Comparison of ENCODE assay signal across 11 cellular contexts in the genomic region with DNA sequence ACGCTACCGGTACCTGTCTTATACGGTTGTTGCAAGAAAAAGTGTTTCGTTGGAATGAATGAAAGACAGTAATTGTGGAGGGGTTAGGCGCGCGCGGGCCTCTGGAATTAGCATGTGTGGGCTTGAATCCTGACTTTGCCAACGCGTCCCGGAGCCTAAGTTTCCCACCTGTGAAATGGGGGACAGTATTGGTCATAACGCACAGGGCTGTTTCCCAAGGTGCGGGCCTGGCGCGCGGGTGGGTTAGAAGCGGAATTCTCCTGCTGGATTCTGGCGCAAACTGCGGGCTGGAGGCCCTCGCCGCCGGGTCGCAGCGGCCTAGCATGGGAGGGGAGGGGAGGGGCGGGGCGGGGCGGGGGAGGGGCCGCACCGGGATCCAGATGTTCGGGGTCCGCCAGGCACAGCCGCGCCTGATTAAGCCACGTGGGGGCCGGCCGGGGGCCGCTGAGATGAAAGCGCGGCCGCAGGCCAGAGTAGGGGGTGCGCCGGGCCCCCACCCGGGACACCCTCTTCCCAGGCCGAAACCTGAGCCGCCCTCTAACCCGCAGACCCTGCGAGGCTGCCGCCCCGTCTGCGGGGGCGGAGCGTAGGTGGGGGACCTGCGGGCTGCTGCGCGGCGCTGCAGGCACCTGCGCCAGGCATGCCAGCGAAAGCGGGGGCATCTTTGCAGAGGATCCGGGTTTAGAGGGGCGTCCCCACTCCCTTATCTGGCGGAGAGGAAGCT. TPM values are rescaled to one million over a fixed set of nuclear protein-coding genes. Genes with fewer than 3 reads are reported as not detected.
A peak's percentile ranks its signal among the peaks of the same experiment; 100 is the strongest.
DNase-seq lines count a peak whose midpoint lies in the region; TF ChIP-seq lines count a peak whose summit lies in the region.
"Had no signal": no experiment of that assay in that cellular context is flagged by ENCODE, and none has a peak within 500 bp of the region (broad histone marks: within the 10 kb centered on the region; RNA-seq: fewer than 3 reads in every experiment).

No MANE protein-coding gene starts in this region.

- H3K4me3 Mint-ChIP-seq in activated T-cell treated with anti-CD3 and anti-CD28 coated beads, Interleukin-2, amount 50 U/mL, for 24 hours, result peak overlapping the region; percentile 62

- H3K9me3 ChIP-seq in esophagus muscularis mucosa (no peaks in the 10 kb centered on the region), skeletal muscle satellite cell (replicated peaks; ENCODE audit: low read length) (no peaks in the 10 kb centered on the region)
- H3K9me3 ChIP-seq: MG63 had no signal

- no peak for TF ChIP-seq CTCF in KMS-11 (conservative IDR thresholded peaks at IDR 0.05; ENCODE audit: low read depth, low read length)
- TF ChIP-seq CTCF in esophagus muscularis mucosa (IDR thresholded peaks at IDR 0.05), result no peak

- H3K36me3 ChIP-seq in KMS-11 (ENCODE audit: insufficient read depth) (no peaks in the 10 kb centered on the region), esophagus muscularis mucosa (no peaks in the 10 kb centered on the region), skeletal muscle satellite cell (ENCODE audit: insufficient read depth, low read length) (no peaks in the 10 kb centered on the region)
- H3K36me3 ChIP-seq: MG63 had no signal

- 20% methylated on average over 11 of the region's 62 CpGs for WGBS in esophagus muscularis mucosa

- H3K27me3 Mint-ChIP-seq in activated T-cell treated with anti-CD3 and anti-CD28 coated beads, Interleukin-2, amount 50 U/mL, for 24 hours, result peaks cover 86% of the 10 kb centered on the region

- no peak for DNase-seq in activated T-cell treated with anti-CD3 and anti-CD28 coated beads, Interleukin-2, amount 50 U/mL, for 24 hours
- no peak for DNase-seq in activated T-cell treated with anti-CD3 and anti-CD28 coated beads, Interleukin-2, amount 50 U/mL, for 48 hours
- DNase-seq in esophagus muscularis mucosa (ENCODE audit: extremely low spot score) (no peak), mucosa of gallbladder (ENCODE audit: low spot score) (no peak), NCI-H1930 (lab: John Stamatoyannopoulos, UW) (no peak), NCI-H146 (lab: John Stamatoyannopoulos, UW) (no peak)
- DNase-seq: activated naive CD4-positive, alpha-beta T cell treated with anti-CD3 and anti-CD28 coated beads, Interleukin-2, amount 50 U/mL, for 16 hours; erythroblast; MG63 had no signal

- no peak for TF ChIP-seq POLR2A in esophagus muscularis mucosa (IDR thresholded peaks at IDR 0.05; ENCODE audit: low read depth)

- no peaks in the 10 kb centered on the region for H3K9me3 Mint-ChIP-seq in activated T-cell treated with anti-CD3 and anti-CD28 coated beads, Interleukin-2, amount 50 U/mL, for 24 hours

- H3K4me2 ChIP-seq in KMS-11, result peak overlapping the region; percentile 63; the same call in 1 of the 2 replicates
- H3K4me2 ChIP-seq in skeletal muscle satellite cell (ENCODE audit: low read length), result peak overlapping the region; percentile 85

- TF ChIP-seq EP300 in esophagus muscularis mucosa (IDR thresholded peaks at IDR 0.05), result no peak

- H4K20me1 ChIP-seq in KMS-11 (ENCODE audit: insufficient read depth), result no peaks in the 10 kb centered on the region

- H3K27ac Mint-ChIP-seq in activated T-cell treated with anti-CD3 and anti-CD28 coated beads, Interleukin-2, amount 50 U/mL, for 24 hours, result no peak overlapping the region

- H3K4me1 ChIP-seq in KMS-11 (ENCODE audit: low read depth, poor library complexity, severe bottlenecking) (no peaks in the 10 kb centered on the region), esophagus muscularis mucosa (peaks cover 42 to 49% (median 46%) of the 10 kb centered on the region in 4 donors), skeletal muscle satellite cell (ENCODE audit: control insufficient read depth, insufficient read depth, low read length) (peaks cover 15% of the 10 kb centered on the region)

- no peaks in the 10 kb centered on the region for H3K36me3 Mint-ChIP-seq in activated T-cell treated with anti-CD3 and anti-CD28 coated beads, Interleukin-2, amount 50 U/mL, for 24 hours (ENCODE audit: low read depth)

- H3K4me1 Mint-ChIP-seq in activated T-cell treated with anti-CD3 and anti-CD28 coated beads, Interleukin-2, amount 50 U/mL, for 24 hours (ENCODE audit: low read depth), result peaks cover 22% of the 10 kb centered on the region

- peaks cover 90% of the 10 kb centered on the region for H3K27me3 ChIP-seq in KMS-11 (ENCODE audit: insufficient read depth, low read depth)
- peaks cover 10 to 94% (median 57%) of the 10 kb centered on the region in 4 donors for H3K27me3 ChIP-seq in esophagus muscularis mucosa
- H3K27me3 ChIP-seq in skeletal muscle satellite cell (ENCODE audit: control insufficient read depth, insufficient read depth, low read length), result peaks cover 73% of the 10 kb centered on the region

- H3K79me2 ChIP-seq in KMS-11 (ENCODE audit: insufficient read depth, low read depth), result no peaks in the 10 kb centered on the region

- H3K9ac ChIP-seq in KMS-11, result no peak overlapping the region
- H3K9ac ChIP-seq in skeletal muscle satellite cell (ENCODE audit: low read depth, low read length), result no peak overlapping the region

- H2AFZ ChIP-seq in KMS-11 (ENCODE audit: low read depth), result no peak overlapping the region

- no peak overlapping the region for H3K27ac ChIP-seq in KMS-11
- no peak overlapping the region for H3K27ac ChIP-seq in esophagus muscularis mucosa (replicated peaks in 1 of 4)

- H3K4me3 ChIP-seq in KMS-11 (IDR thresholded peaks at IDR 0.05; ENCODE audit: insufficient read depth, low read depth, low read length) (no peak overlapping the region), esophagus muscularis mucosa (peak overlapping the region; percentile 58 to 63 (median 62)), skeletal muscle satellite cell (ENCODE audit: low read length) (peak overlapping the region; percentile 19)

- intact Hi-C loops in esophagus muscularis mucosa (cut with DNase I), result no loop called here

RNA-seq across cellular contexts. Expression of a gene that starts 1.2 kb away (rescaled TPM):
- 1 to 10 TPM; 2.4 to 3.6 (median 2.8) TPM for total RNA-seq in esophagus muscularis mucosa
- total RNA-seq in skeletal muscle satellite cell (2012; rRNA removed), result 0.87 and 1.0 TPM in 2 replicates
- 10.9 TPM for total RNA-seq in mucosa of gallbladder

RNA-seq across cellular contexts. Expression of a gene that starts 4.9 kb away (rescaled TPM):
- total RNA-seq in esophagus muscularis mucosa, result 100 to 1,000 TPM in 1 of 4 donors, 10 to 100 TPM in 3; 41.5 to 153 (median 59.6) TPM
- 21.6 and 36.8 TPM in 2 replicates for total RNA-seq in skeletal muscle satellite cell (2012; rRNA removed)
- total RNA-seq in mucosa of gallbladder, result 5.8 TPM

RNA-seq across cellular contexts. Expression of a gene that starts 22.9 kb away (rescaled TPM):
- 10 to 100 TPM; 56.1 to 77.7 (median 67.0) TPM for total RNA-seq in esophagus muscularis mucosa
- 54.2 and 74.0 TPM in 2 replicates for total RNA-seq in skeletal muscle satellite cell (2012; rRNA removed)
- total RNA-seq in mucosa of gallbladder, result 93.0 TPM

RNA-seq across cellular contexts. Expression of a gene that starts 25.3 kb away (rescaled TPM):
- total RNA-seq in esophagus muscularis mucosa (10 to 100 TPM in 2 of 4 donors, 1 to 10 TPM in 2; 9.1 to 19.0 (median 13.5) TPM), mucosa of gallbladder (16.7 TPM)
- 3.3 and 3.5 TPM in 2 replicates for total RNA-seq in skeletal muscle satellite cell (2012; rRNA removed)

RNA-seq across cellular contexts. Expression of a gene that starts 39.8 kb away (rescaled TPM):
- total RNA-seq in esophagus muscularis mucosa (100 to 1,000 TPM; 560 to 800 (median 665) TPM), mucosa of gallbladder (878 TPM)
- 695 and 1,141 TPM in 2 replicates for total RNA-seq in skeletal muscle satellite cell (2012; rRNA removed)
